In genomic region chr6:168376811-168377480, GRCh38 we compare ENCODE assay signal across 23 cellular contexts. TPM values are rescaled to one million over a fixed set of nuclear protein-coding genes. Genes with fewer than 3 reads are reported as not detected.
DNase-seq lines count a peak whose midpoint lies in the region; ATAC-seq and TF ChIP-seq lines count a peak whose summit lies in the region.
"Had no signal": no experiment of that assay in that cellular context is flagged by ENCODE, and none has a peak within 500 bp of the region (broad histone marks: within the 10 kb centered on the region; RNA-seq: fewer than 3 reads in every experiment).

No MANE protein-coding gene starts in this region.

- H3K36me3 Mint-ChIP-seq in nephron (ENCODE audit: low read depth) (no peaks in the 10 kb centered on the region), WTC11 (peaks cover 16% of the 10 kb centered on the region)
- H3K36me3 Mint-ChIP-seq: CD14-positive monocyte; stimulated activated effector memory CD8-positive, alpha-beta T cell treated with anti-CD3 and anti-CD28 coated beads, Interleukin-12 subunit alpha, Interleukin-12 subunit beta, amount 100 ng/mL, for 72 hours had no signal

- no peak overlapping the region for H2AFZ ChIP-seq in OCI-LY7 (ENCODE audit: low read length)

- peaks cover 4 to 20% of the 10 kb centered on the region in 2 donors for H3K4me1 ChIP-seq in thoracic aorta (ENCODE audit: control insufficient read depth in 1 of 2, low read depth in 2 of 2)
- H3K4me1 ChIP-seq in OCI-LY7 (ENCODE audit: insufficient read depth, low read length, poor library complexity, severe bottlenecking) = no peaks in the 10 kb centered on the region

- intact Hi-C loops in OCI-LY7 (cut with micrococcal nuclease; ENCODE audit: unreplicated experiment) = no loop called here

- H3K9me3 ChIP-seq in thoracic aorta (no peaks in the 10 kb centered on the region), OCI-LY7 (ENCODE audit: low read length) (no peaks in the 10 kb centered on the region)
- H3K9me3 ChIP-seq: gastroesophageal sphincter had no signal

- H3K4me2 ChIP-seq in OCI-LY7 (ENCODE audit: low read length) = no peak overlapping the region

- H3K4me1 Mint-ChIP-seq in nephron = peaks cover 13% of the 10 kb centered on the region
- peaks cover 6% of the 10 kb centered on the region for H3K4me1 Mint-ChIP-seq in WTC11
- H3K4me1 Mint-ChIP-seq: CD14-positive monocyte; stimulated activated effector memory CD8-positive, alpha-beta T cell treated with anti-CD3 and anti-CD28 coated beads, Interleukin-12 subunit alpha, Interleukin-12 subunit beta, amount 100 ng/mL, for 72 hours had no signal

- POLR2A ChIA-PET in OCI-LY7 (lab: Charles Lee) (no interaction called here), WTC11 (lab: Charles Lee) (no interaction called here)

- H3K27ac Mint-ChIP-seq in nephron (peak overlapping the region; percentile 15 to 64 (median 56)), WTC11 (no peak overlapping the region)
- H3K27ac Mint-ChIP-seq: activated CD8-positive, alpha-beta T cell treated with anti-CD3 and anti-CD28 coated beads for 36 hours; activated naive CD4-positive, alpha-beta T cell treated with anti-CD3 and anti-CD28 coated beads for 36 hours; CD14-positive monocyte; stimulated activated effector memory CD8-positive, alpha-beta T cell treated with anti-CD3 and anti-CD28 coated beads, Interleukin-12 subunit alpha, Interleukin-12 subunit beta, amount 100 ng/mL, for 72 hours had no signal

- no TSS peak for BruUV-seq in OCI-LY7 (replicated peaks; lab: Mats Ljungman, UMichigan)

- TF ChIP-seq CTCF in coronary artery (IDR thresholded peaks at IDR 0.05) (no peak), nephron (IDR thresholded peaks at IDR 0.05; ENCODE audit: unreplicated experiment in 3 of 3) (no peak), thoracic aorta (IDR thresholded peaks at IDR 0.05) (no peak), OCI-LY7 (conservative IDR thresholded peaks at IDR 0.05; ENCODE audit: low read length) (no peak), WTC11 (IDR thresholded peaks at IDR 0.05) (no peak)

- peak overlapping the region; percentile 29 for H3K4me3 ChIP-seq in coronary artery
- H3K4me3 ChIP-seq in thoracic aorta = peak overlapping the region; percentile 13
- no peak overlapping the region for H3K4me3 ChIP-seq in OCI-LY7 (ENCODE audit: low read depth, low read length, poor library complexity, severe bottlenecking)
- H3K4me3 ChIP-seq: K562 had no signal

- DNase-seq in NCI-H345 (lab: John Stamatoyannopoulos, UW) (peak; percentile 21), NCI-H345 treated with DMSO at 0.1 percent for 48 hours (lab: John Stamatoyannopoulos, UW; ENCODE audit: unreplicated experiment) (no peak), coronary artery (ENCODE audit: low spot score) (no peak), thoracic aorta (ENCODE audit: low spot score) (no peak), OCI-LY7 (ENCODE audit: low spot score) (no peak), WTC11 (ENCODE audit: low spot score) (no peak), AG20443 (ENCODE audit: low spot score) (no peak)
- DNase-seq: activated CD8-positive, alpha-beta memory T cell treated with anti-CD3 and anti-CD28 coated beads, Interleukin-2, amount 50 U/mL, for 48 hours; activated CD8-positive, alpha-beta T cell treated with anti-CD3 and anti-CD28 coated beads for 36 hours; activated naive CD4-positive, alpha-beta T cell treated with anti-CD3 and anti-CD28 coated beads for 36 hours; NCI-H1694 treated with DMSO at 0.1 percent for 48 hours; NCI-H2171; SHP77 treated with DMSO at 0.1 percent for 48 hours had no signal

- no peaks in the 10 kb centered on the region for H3K9me2 ChIP-seq in OCI-LY7 (ENCODE audit: insufficient read depth, low read length)

- H3K27me3 ChIP-seq in thoracic aorta (replicated peaks; ENCODE audit: insufficient read depth) = no peaks in the 10 kb centered on the region
- H3K27me3 ChIP-seq: gastroesophageal sphincter, neutrophil had no signal

- H3K4me3 Mint-ChIP-seq in nephron (peak overlapping the region in 2 of 3 experiments; percentile 2 to 49), WTC11 (no peak overlapping the region)
- H3K4me3 Mint-ChIP-seq: activated CD8-positive, alpha-beta T cell treated with anti-CD3 and anti-CD28 coated beads for 36 hours; activated naive CD4-positive, alpha-beta T cell treated with anti-CD3 and anti-CD28 coated beads for 36 hours; CD14-positive monocyte; stimulated activated effector memory CD8-positive, alpha-beta T cell treated with anti-CD3 and anti-CD28 coated beads, Interleukin-12 subunit alpha, Interleukin-12 subunit beta, amount 100 ng/mL, for 72 hours had no signal

- H3K27ac ChIP-seq in coronary artery (no peak overlapping the region), thoracic aorta (no peak overlapping the region), OCI-LY7 (ENCODE audit: low read depth, low read length, poor library complexity, severe bottlenecking) (no peak overlapping the region)
- H3K27ac ChIP-seq: 22Rv1, neutrophil had no signal

- H3K36me3 ChIP-seq in thoracic aorta = no peaks in the 10 kb centered on the region
- no peaks in the 10 kb centered on the region for H3K36me3 ChIP-seq in OCI-LY7 (ENCODE audit: insufficient read depth, low read length)
- H3K36me3 ChIP-seq: gastroesophageal sphincter, neutrophil had no signal

- H3K9me3 Mint-ChIP-seq in nephron (peaks cover 11% of the 10 kb centered on the region), WTC11 (peaks cover 12% of the 10 kb centered on the region)
- H3K9me3 Mint-ChIP-seq: activated CD8-positive, alpha-beta T cell treated with anti-CD3 and anti-CD28 coated beads for 36 hours; activated naive CD4-positive, alpha-beta T cell treated with anti-CD3 and anti-CD28 coated beads for 36 hours; stimulated activated effector memory CD8-positive, alpha-beta T cell treated with anti-CD3 and anti-CD28 coated beads, Interleukin-12 subunit alpha, Interleukin-12 subunit beta, amount 100 ng/mL, for 72 hours had no signal

- no peak for ATAC-seq in thoracic aorta (ENCODE audit: insufficient number of reproducible peaks, low FRiP score, low read depth)
- ATAC-seq in WTC11 = no peak
- ATAC-seq: activated CD8-positive, alpha-beta T cell treated with anti-CD3 and anti-CD28 coated beads for 36 hours; K562; stimulated activated effector memory CD8-positive, alpha-beta T cell treated with anti-CD3 and anti-CD28 coated beads, Interleukin-12 subunit alpha, Interleukin-12 subunit beta, amount 100 ng/mL, for 72 hours had no signal

- CTCF ChIA-PET in OCI-LY7 (lab: Charles Lee; ENCODE audit: unreplicated experiment) = no interaction called here
- CTCF ChIA-PET in WTC11 (lab: Charles Lee) = no interaction called here

- no peaks in the 10 kb centered on the region for H4K20me1 ChIP-seq in OCI-LY7 (ENCODE audit: insufficient read depth, low read length)

- H3K27me3 Mint-ChIP-seq in nephron (ENCODE audit: low read depth) (peaks cover 25% of the 10 kb centered on the region), WTC11 (ENCODE audit: low read depth) (peaks cover 4% of the 10 kb centered on the region; the same call in 1 of the 2 replicates)
- H3K27me3 Mint-ChIP-seq: activated CD8-positive, alpha-beta T cell treated with anti-CD3 and anti-CD28 coated beads for 36 hours had no signal

- H3K79me2 ChIP-seq in OCI-LY7 (ENCODE audit: insufficient read depth, low read depth, low read length) = no peaks in the 10 kb centered on the region

TF ChIP-seq in WTC11, 78 proteins besides CTCF, POLR2A, EP300 and RAD21 (continues in another document):
- TF ChIP-seq STAT6 (CRISPR knock-in tag; conservative IDR thresholded peaks at IDR 0.05; ENCODE audit: low read depth) (no peak), PRDM15 (CRISPR knock-in tag; IDR thresholded peaks at IDR 0.05) (no peak)

RNA-seq across cellular contexts. Expression of gene DACT2, which starts 57.4 kb away (rescaled TPM):
- under 1 TPM; 0.28 to 0.41 TPM for total RNA-seq in thoracic aorta
- total RNA-seq in OCI-LY7 (2014; rRNA removed; shearing (Covaris generic)) = not detected in 2 replicates
- total RNA-seq in OCI-LY7 (2022) = not detected in 2 replicates
- total RNA-seq in WTC11 (2021) = 3.4 to 4.9 TPM (median 3.8 TPM) in 3 replicates
- total RNA-seq: activated CD8-positive, alpha-beta T cell treated with anti-CD3 and anti-CD28 coated beads for 36 hours; activated naive CD4-positive, alpha-beta T cell treated with anti-CD3 and anti-CD28 coated beads for 36 hours; endothelial cell of umbilical vein; fibroblast of lung; K562; pulmonary artery endothelial cell had no signal
